8 cellular contexts compared by ENCODE assay signal in the genomic region with DNA sequence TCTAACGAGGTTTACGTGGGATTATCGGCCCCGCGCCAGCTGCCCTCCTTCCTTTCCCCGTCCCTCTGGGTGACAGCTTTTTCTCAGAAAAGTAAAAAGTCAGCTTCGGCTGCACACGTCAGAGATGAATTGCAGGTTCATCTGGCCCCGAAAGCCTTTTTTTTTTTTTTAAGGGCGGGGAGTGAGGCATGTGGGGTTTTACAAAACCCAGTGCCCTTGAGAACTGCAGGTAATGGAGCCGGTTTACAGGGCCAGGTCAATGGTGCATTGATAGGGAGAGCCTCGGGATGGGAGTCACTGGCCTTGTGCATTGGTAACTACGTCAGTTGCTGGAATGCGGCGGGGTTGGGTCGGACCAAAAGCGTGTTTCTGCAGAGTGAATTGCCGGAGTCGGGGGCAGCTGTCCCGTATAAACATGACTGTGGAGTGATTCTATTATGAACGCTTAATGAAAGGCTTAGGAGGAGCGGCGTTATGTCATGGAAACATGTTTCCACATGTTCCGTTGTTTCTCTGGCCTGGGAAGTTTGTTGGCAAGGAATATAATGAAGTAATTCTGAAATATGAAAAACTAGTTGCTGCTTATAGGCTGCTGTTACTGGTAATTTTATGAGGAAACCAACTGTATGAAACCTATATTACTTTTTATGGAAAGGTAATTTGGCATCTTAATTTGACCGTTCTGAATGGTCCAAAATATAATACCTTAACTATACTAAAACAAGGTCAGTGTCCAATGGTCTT. TPM values are rescaled to one million over a fixed set of nuclear protein-coding genes. Genes with fewer than 3 reads are reported as not detected.
DNase-seq lines count a peak whose midpoint lies in the region; ATAC-seq and TF ChIP-seq lines count a peak whose summit lies in the region.

No MANE protein-coding gene starts in this region.

- TF ChIP-seq CTCF in brain microvascular endothelial cell (IDR thresholded peaks at IDR 0.05; ENCODE audit: low read depth, low read length, missing control alignments) (no peak), GM10266 (IDR thresholded peaks at IDR 0.05; ENCODE audit: control insufficient read depth, insufficient read depth, low read depth, missing control alignments) (no peak)

- peaks cover 2 to 3% of the 10 kb centered on the region in 2 donors for H3K36me3 Mint-ChIP-seq in activated T-cell treated with anti-CD3 and anti-CD28 coated beads, Interleukin-2, amount 50 U/mL, for 72 hours (ENCODE audit: insufficient read depth in 2 of 2)

- no peaks in the 10 kb centered on the region for H3K9me3 ChIP-seq in iPS DF 6.9 (ENCODE audit: control insufficient read depth, insufficient read depth, low read length)

- peak; percentile 51 to 56 for ATAC-seq in activated T-cell treated with anti-CD3 and anti-CD28 coated beads, Interleukin-2, amount 50 U/mL, for 72 hours (replicated peaks in 1 of 2)
- ATAC-seq in HG02885 (IDR thresholded peaks at IDR 0.05; ENCODE audit: poor library complexity, unreplicated experiment), result peak; percentile 20

- H3K4me3 Mint-ChIP-seq in activated T-cell treated with anti-CD3 and anti-CD28 coated beads, Interleukin-2, amount 50 U/mL, for 72 hours, result peak overlapping the region; percentile 90 to 95

- H3K27me3 ChIP-seq in brain microvascular endothelial cell (replicated peaks) (no peaks in the 10 kb centered on the region), iPS DF 6.9 (ENCODE audit: control insufficient read depth, insufficient read depth, low read length) (peaks cover 8% of the 10 kb centered on the region; the same call in 1 of the 2 replicates), rectal smooth muscle tissue (ENCODE audit: control insufficient read depth, insufficient read depth, low read length) (no peaks in the 10 kb centered on the region)

- in situ Hi-C loops in brain microvascular endothelial cell (cut with HindIII; ENCODE audit: low pct_ligation_motif_present, low sequenced_read_pairs), result no loop called here

- H3K9me3 Mint-ChIP-seq in activated T-cell treated with anti-CD3 and anti-CD28 coated beads, Interleukin-2, amount 50 U/mL, for 72 hours, result no peaks in the 10 kb centered on the region

- 0 out of 2 replicates have a peak, but pooled peaks cover 2% of the 10 kb centered on the region for H3K4me1 ChIP-seq in iPS DF 6.9 (ENCODE audit: control insufficient read depth, insufficient read depth, low read length)
- no peaks in the 10 kb centered on the region for H3K4me1 ChIP-seq in rectal smooth muscle tissue (ENCODE audit: control insufficient read depth, insufficient read depth, low read length)

- no CpG with 5 or more reads among the region's 25 CpGs for WGBS in iPS DF 6.9 (ENCODE audit: insufficient coverage, insufficient read length)

- H3K27ac ChIP-seq in brain microvascular endothelial cell (no peak overlapping the region), iPS DF 6.9 (ENCODE audit: low read length) (no peak overlapping the region), rectal smooth muscle tissue (ENCODE audit: low read depth, low read length) (peak overlapping the region; percentile 61)

- DNase-seq in activated T-cell treated with anti-CD3 and anti-CD28 coated beads, Interleukin-2, amount 50 U/mL, for 72 hours, result peak in 1 of 2 donors; percentile 61
- DNase-seq in activated T-cell treated with anti-CD3 and anti-CD28 coated beads for 4 hours, result no peak
- DNase-seq in NCI-H69 (lab: John Stamatoyannopoulos, UW), result peak; percentile 67
- DNase-seq in brain microvascular endothelial cell, result peak; percentile 54
- no peak for DNase-seq in iPS DF 6.9 (ENCODE audit: low read depth, low spot score)
- no peak for DNase-seq in GM10266 (ENCODE audit: extremely low spot score)

- H3K27me3 Mint-ChIP-seq in activated T-cell treated with anti-CD3 and anti-CD28 coated beads, Interleukin-2, amount 50 U/mL, for 72 hours (ENCODE audit: low read depth), result peaks cover 57% of the 10 kb centered on the region

- peak overlapping the region; percentile 76 for H3K4me3 ChIP-seq in brain microvascular endothelial cell (ENCODE audit: low read depth, low read length)
- peak overlapping the region; percentile 40; the same call in 1 of the 2 replicates for H3K4me3 ChIP-seq in iPS DF 6.9 (ENCODE audit: low read length)
- H3K4me3 ChIP-seq in rectal smooth muscle tissue (ENCODE audit: low read length), result peak overlapping the region; percentile 93

- H3K9ac ChIP-seq in rectal smooth muscle tissue (ENCODE audit: low read length), result peak overlapping the region; percentile 63

- peak overlapping the region; percentile 70 for H3K27ac Mint-ChIP-seq in activated T-cell treated with anti-CD3 and anti-CD28 coated beads, Interleukin-2, amount 50 U/mL, for 72 hours

- H3K36me3 ChIP-seq in brain microvascular endothelial cell (replicated peaks), result no peaks in the 10 kb centered on the region
- H3K36me3 ChIP-seq in iPS DF 6.9 (ENCODE audit: control insufficient read depth, insufficient read depth, low read length), result no peaks in the 10 kb centered on the region
- no peaks in the 10 kb centered on the region for H3K36me3 ChIP-seq in rectal smooth muscle tissue (ENCODE audit: control insufficient read depth, insufficient read depth, low read length)

- peaks cover 21% of the 10 kb centered on the region for H3K4me1 Mint-ChIP-seq in activated T-cell treated with anti-CD3 and anti-CD28 coated beads, Interleukin-2, amount 50 U/mL, for 72 hours (ENCODE audit: low read depth)

RNA-seq across cellular contexts. Expression of a gene that starts 1.1 kb away (rescaled TPM):
- total RNA-seq in activated T-cell treated with anti-CD3 and anti-CD28 coated beads, Interleukin-2, amount 50 U/mL, for 72 hours, result 1 to 10 TPM; 2.2 to 2.5 TPM

RNA-seq across cellular contexts. Expression of a gene that starts 53.0 kb away (rescaled TPM):
- not detected for total RNA-seq in activated T-cell treated with anti-CD3 and anti-CD28 coated beads, Interleukin-2, amount 50 U/mL, for 72 hours

Comparison
In these comparisons a context has a peak if more than half of its experiments do, and no peak if none do; other contexts are left out.
1. DNase-seq: peak in NCI-H69 (single experiment) and brain microvascular endothelial cell (single experiment); none in activated T-cell treated with anti-CD3 and anti-CD28 coated beads for 4 hours (single experiment), iPS DF 6.9 (single experiment) and GM10266 (single experiment).
2. H3K4me3 ChIP-seq: peak in every context shown above with its lines; median percentile 93 in rectal smooth muscle tissue; 76 in brain microvascular endothelial cell; 40 in iPS DF 6.9.